ENCODE assay signal across 21 cellular contexts in genomic region chr3:8966150-8966819, GRCh38.
"Had no signal": no experiment of that assay in that cellular context is flagged by ENCODE, and none has a peak within 500 bp of the region (broad histone marks: within the 10 kb centered on the region; RNA-seq: fewer than 3 reads in every experiment).

No MANE protein-coding gene starts in this region.

- H3K4me3 ChIP-seq: esophagus muscularis mucosa, upper lobe of left lung had no signal

- H3K4me3 Mint-ChIP-seq: activated naive CD8-positive, alpha-beta T cell; activated T-cell treated with anti-CD3 and anti-CD28 coated beads, Interleukin-2, amount 50 U/mL, for 4 hours; dendritic cell treated with granulocyte-macrophage colony-stimulating factor and Interleukin-4, amounts not matched to agents 40 ng/mL and 50 ng/mL, for 4 days; natural killer cell treated with Interleukin-12 subunit alpha and Interleukin-12 subunit beta and Interleukin-15 and Interleukin-18, amount 100 ng/mL, for 72 hours; T-cell had no signal

- ATAC-seq: activated T-cell treated with anti-CD3 and anti-CD28 coated beads, Interleukin-2, amount 50 U/mL, for 4 hours; natural killer cell treated with Interleukin-12 subunit alpha and Interleukin-12 subunit beta and Interleukin-15 and Interleukin-18, amount 100 ng/mL, for 72 hours; SK-N-SH treated with all-trans-retinoic acid at 6 μM for 48 hours; T-cell had no signal

- H3K36me3 ChIP-seq: esophagus muscularis mucosa, upper lobe of left lung had no signal

- H3K27ac Mint-ChIP-seq: activated naive CD8-positive, alpha-beta T cell; dendritic cell treated with granulocyte-macrophage colony-stimulating factor and Interleukin-4, amounts not matched to agents 40 ng/mL and 50 ng/mL, for 4 days; natural killer cell treated with Interleukin-12 subunit alpha and Interleukin-12 subunit beta and Interleukin-15 and Interleukin-18, amount 100 ng/mL, for 72 hours; T-cell had no signal

- H3K27ac ChIP-seq: esophagus muscularis mucosa, upper lobe of left lung had no signal

- H3K9me3 Mint-ChIP-seq: activated T-cell treated with anti-CD3 and anti-CD28 coated beads, Interleukin-2, amount 50 U/mL, for 4 hours; dendritic cell treated with granulocyte-macrophage colony-stimulating factor and Interleukin-4, amounts not matched to agents 40 ng/mL and 50 ng/mL, for 4 days; natural killer cell treated with Interleukin-12 subunit alpha and Interleukin-12 subunit beta and Interleukin-15 and Interleukin-18, amount 100 ng/mL, for 72 hours; T-cell had no signal

- DNase-seq: activated CD4-positive, alpha-beta T cell treated with anti-CD3 and anti-CD28 coated beads, Interleukin-2, amount 50 U/mL, for 1 hour; activated CD8-positive, alpha-beta memory T cell treated with anti-CD3 and anti-CD28 coated beads, Interleukin-2, amount 50 U/mL, for 4 hours; activated effector memory CD4-positive, alpha-beta T cell treated with anti-CD3 and anti-CD28 coated beads, Interleukin-2, amount 50 U/mL, for 16 hours; activated T-cell treated with anti-CD3 and anti-CD28 coated beads, Interleukin-2, amount 50 U/mL, for 4 hours; effector CD8-positive, alpha-beta T cell; occipital lobe; posterior cingulate gyrus; retina; stimulated activated CD4-positive, alpha-beta T cell treated with anti-CD3 and anti-CD28 coated beads, Interleukin-12 subunit alpha, Interleukin-12 subunit beta, amount 100 ng/mL, for 4 hours; stimulated activated CD4-positive, alpha-beta T cell treated with anti-CD3 and anti-CD28 coated beads, Interleukin-1b, Interleukin-23, amount 100 ng/mL, for 48 hours; stimulated activated CD8-positive, alpha-beta memory T cell treated with anti-CD3 and anti-CD28 coated beads, Interleukin-4, amount 100 ng/mL, for 48 hours; stimulated activated naive CD4-positive, alpha-beta T cell treated with Interleukin-2 at 50 U/mL for 16 hours; T-cell; upper lobe of left lung had no signal

- H3K27me3 Mint-ChIP-seq: activated naive CD8-positive, alpha-beta T cell had no signal

- H3K36me3 Mint-ChIP-seq: activated naive CD8-positive, alpha-beta T cell; T-cell had no signal

- H3K9me3 ChIP-seq: esophagus muscularis mucosa, upper lobe of left lung had no signal

- H3K27me3 ChIP-seq: upper lobe of left lung had no signal

- FAIRE-seq: bronchial epithelial cell, endothelial cell of umbilical vein had no signal
